In the genomic region with DNA sequence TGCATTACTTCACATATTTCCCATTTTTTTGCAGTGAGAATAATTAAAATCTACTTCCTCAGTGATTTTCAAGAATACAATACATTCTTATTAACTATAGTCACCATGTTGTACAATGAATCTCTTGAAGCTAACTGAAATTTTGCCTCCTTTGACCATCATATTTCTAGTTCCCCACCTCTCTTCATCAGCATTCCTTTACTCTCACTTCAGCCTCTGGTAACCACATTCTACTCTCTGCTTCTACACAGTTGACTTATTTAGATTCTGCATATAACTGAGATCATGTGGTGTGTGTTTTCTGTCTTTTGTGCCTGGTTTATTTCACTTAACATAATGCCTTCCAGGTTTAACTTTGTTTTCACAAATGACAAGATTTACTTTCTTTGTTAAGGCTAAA, we compare ENCODE assay signal across 13 cellular contexts.
"Had no signal": no experiment of that assay in that cellular context is flagged by ENCODE, and none has a peak within 500 bp of the region (broad histone marks: within the 10 kb centered on the region; RNA-seq: fewer than 3 reads in every experiment).

No MANE protein-coding gene starts in this region.

- H3K79me2 ChIP-seq: hepatocyte had no signal

- H3K27me3 ChIP-seq: foreskin keratinocyte, hepatocyte, ovary had no signal

- H3K9me3 ChIP-seq: ovary had no signal

- H3K4me3 ChIP-seq: hepatocyte, ovary, smooth muscle cell had no signal

- H2AFZ ChIP-seq: hepatocyte had no signal

- H3K4me2 ChIP-seq: hepatocyte, smooth muscle cell had no signal

- ATAC-seq: foreskin keratinocyte, left lobe of liver, natural killer cell, right cardiac atrium had no signal

- FAIRE-seq: colon, urothelium cell line had no signal

- H3K36me3 ChIP-seq: ovary had no signal

- DNase-seq: head of caudate nucleus; kidney glomerular epithelial cell; natural killer cell; ovary; right cardiac atrium; stimulated activated CD4-positive, alpha-beta T cell treated with anti-CD3 and anti-CD28 coated beads, Interleukin-2, amount 100 ng/mL, for 48 hours; stimulated activated naive CD4-positive, alpha-beta T cell treated with Interleukin-2 at 50 U/mL for 16 hours had no signal

- H3K27ac ChIP-seq: foreskin keratinocyte, hepatocyte, ovary had no signal
